ENCODE assay signal across 10 cellular contexts in genomic region chr13:67228909-67229308, GRCh38. TPM values are rescaled to one million over a fixed set of nuclear protein-coding genes. Genes with fewer than 3 reads are reported as not detected.
A peak's percentile ranks its signal among the peaks of the same experiment; 100 is the strongest.
DNase-seq lines count a peak whose midpoint lies in the region; ATAC-seq and TF ChIP-seq lines count a peak whose summit lies in the region.
"Had no signal": no experiment of that assay in that cellular context is flagged by ENCODE, and none has a peak within 500 bp of the region (broad histone marks: within the 10 kb centered on the region; RNA-seq: fewer than 3 reads in every experiment).

No MANE protein-coding gene starts in this region.

- peak overlapping the region; percentile 90 for H3K4me2 ChIP-seq in skeletal muscle satellite cell (ENCODE audit: low read length)

- H3K36me3 Mint-ChIP-seq in activated CD4-positive, alpha-beta memory T cell treated with anti-CD3 and anti-CD28 coated beads for 36 hours = no peaks in the 10 kb centered on the region

- peaks cover 19% of the 10 kb centered on the region for H3K27me3 Mint-ChIP-seq in activated CD4-positive, alpha-beta memory T cell treated with anti-CD3 and anti-CD28 coated beads for 36 hours
- H3K27me3 Mint-ChIP-seq: stimulated activated naive B cell treated with anti-CD40 and anti-IgM and Interleukin-4, amounts not matched to agents 10 μg/mL and 1 μg/mL and 100 μg/mL, for 72 hours had no signal

- WGBS in lower leg skin, 2 donors = 10 to 11% methylated on average over 6 of the region's 6 CpGs

- DNase-seq in EH (ENCODE audit: low read depth) (peak; percentile 25), Panc1 (ENCODE audit: low read depth, low spot score) (no peak), fibroblast of the aortic adventitia (ENCODE audit: low read depth) (no peak), lower leg skin (ENCODE audit: low spot score in 2 of 2) (no peak)
- no peak for DNase-seq in activated CD4-positive, alpha-beta memory T cell treated with anti-CD3 and anti-CD28 coated beads for 36 hours
- DNase-seq: stimulated activated naive B cell treated with anti-CD40 and anti-IgM and Interleukin-4, amounts not matched to agents 10 μg/mL and 1 μg/mL and 100 μg/mL, for 72 hours had no signal

- CTCF ChIA-PET in Panc1 (lab: Charles Lee) = no interaction called here
- CTCF ChIA-PET in activated CD4-positive, alpha-beta memory T cell treated with anti-CD3 and anti-CD28 coated beads for 36 hours (lab: Charles Lee) = interaction anchor here (2.0 kb wide), 1 partner anchor 9 kb away, joined by 9 read pairs; no protein-coding TSS in a partner anchor

- H3K9me3 ChIP-seq in Panc1 (ENCODE audit: control insufficient read depth, insufficient read depth, low read depth, low read length) (no peaks in the 10 kb centered on the region), skeletal muscle satellite cell (replicated peaks; ENCODE audit: low read length) (no peaks in the 10 kb centered on the region)

- POLR2A ChIA-PET in Panc1 (lab: Charles Lee) = no interaction called here
- POLR2A ChIA-PET in activated CD4-positive, alpha-beta memory T cell treated with anti-CD3 and anti-CD28 coated beads for 36 hours (lab: Charles Lee) = no interaction called here

- H3K27ac Mint-ChIP-seq in activated CD4-positive, alpha-beta memory T cell treated with anti-CD3 and anti-CD28 coated beads for 36 hours = no peak overlapping the region
- H3K27ac Mint-ChIP-seq: stimulated activated naive B cell treated with anti-CD40 and anti-IgM and Interleukin-4, amounts not matched to agents 10 μg/mL and 1 μg/mL and 100 μg/mL, for 72 hours had no signal

- TF ChIP-seq POLR2A in lower leg skin (IDR thresholded peaks at IDR 0.05) = no peak

- no peaks in the 10 kb centered on the region for H3K9me3 Mint-ChIP-seq in activated CD4-positive, alpha-beta memory T cell treated with anti-CD3 and anti-CD28 coated beads for 36 hours
- H3K9me3 Mint-ChIP-seq: stimulated activated naive B cell treated with anti-CD40 and anti-IgM and Interleukin-4, amounts not matched to agents 10 μg/mL and 1 μg/mL and 100 μg/mL, for 72 hours had no signal

- H3K4me3 ChIP-seq in Panc1 (ENCODE audit: low read depth in 2 of 2, low read length in 2 of 2) = peak overlapping the region; percentile 70 to 84
- peak overlapping the region; percentile 86 for H3K4me3 ChIP-seq in fibroblast of the aortic adventitia (ENCODE audit: low read depth, low read length)
- peak overlapping the region; percentile 87 for H3K4me3 ChIP-seq in skeletal muscle satellite cell (ENCODE audit: low read length)
- H3K4me3 ChIP-seq in lower leg skin (ENCODE audit: low read depth, poor library complexity, severe bottlenecking) = no peak overlapping the region

- no peaks in the 10 kb centered on the region for H3K27me3 ChIP-seq in Panc1 (ENCODE audit: control insufficient read depth, insufficient read depth, low read length)
- no peaks in the 10 kb centered on the region for H3K27me3 ChIP-seq in skeletal muscle satellite cell (ENCODE audit: control insufficient read depth, insufficient read depth, low read length)

- H3K4me3 Mint-ChIP-seq in activated CD4-positive, alpha-beta memory T cell treated with anti-CD3 and anti-CD28 coated beads for 36 hours = no peak overlapping the region
- H3K4me3 Mint-ChIP-seq: stimulated activated naive B cell treated with anti-CD40 and anti-IgM and Interleukin-4, amounts not matched to agents 10 μg/mL and 1 μg/mL and 100 μg/mL, for 72 hours had no signal

- ATAC-seq in Panc1 (no peak), GM19035 (IDR thresholded peaks at IDR 0.05; ENCODE audit: unreplicated experiment) (no peak), GM18907 (IDR thresholded peaks at IDR 0.05; ENCODE audit: unreplicated experiment) (no peak)
- ATAC-seq: stimulated activated naive B cell treated with anti-CD40 and anti-IgM and Interleukin-4, amounts not matched to agents 10 μg/mL and 1 μg/mL and 100 μg/mL, for 72 hours had no signal

- H3K9ac ChIP-seq in skeletal muscle satellite cell (ENCODE audit: low read depth, low read length) = peak overlapping the region; percentile 87

- H3K36me3 ChIP-seq in Panc1 (ENCODE audit: control insufficient read depth, insufficient read depth, low read length) = no peaks in the 10 kb centered on the region
- H3K36me3 ChIP-seq in skeletal muscle satellite cell (ENCODE audit: insufficient read depth, low read length) = peaks cover 24% of the 10 kb centered on the region

- H3K4me1 Mint-ChIP-seq in activated CD4-positive, alpha-beta memory T cell treated with anti-CD3 and anti-CD28 coated beads for 36 hours (ENCODE audit: low read depth) = peaks cover 12% of the 10 kb centered on the region

- H3K27ac ChIP-seq in Panc1 (ENCODE audit: low read length) = no peak overlapping the region
- H3K27ac ChIP-seq: epithelial cell of prostate had no signal

- intact Hi-C loops in Panc1 (cut with micrococcal nuclease; ENCODE audit: unreplicated experiment) (loop anchor here (10.0 kb wide), 2 partner anchors 234 to 544 kb away; no protein-coding TSS in a partner anchor), lower leg skin (cut with DNase I; ENCODE audit: low total_unique reads) (no loop called here)
- intact Hi-C loops in activated CD4-positive, alpha-beta memory T cell treated with anti-CD3 and anti-CD28 coated beads for 36 hours (cut with micrococcal nuclease) = no loop called here

- H3K4me1 ChIP-seq in Panc1 (ENCODE audit: control insufficient read depth, insufficient read depth, low read length) = peaks cover 4% of the 10 kb centered on the region; the same call in 1 of the 2 replicates
- H3K4me1 ChIP-seq in skeletal muscle satellite cell (ENCODE audit: control insufficient read depth, insufficient read depth, low read length) = peaks cover 24% of the 10 kb centered on the region

- in situ Hi-C loops in Panc1 (cut with HindIII; ENCODE audit: low pct_unique_long_range_greater_than_20kb, low sequenced_read_pairs) = no loop called here

- BruUV-seq in Panc1 (replicated peaks; lab: Mats Ljungman, UMichigan) = no TSS peak

- no peak for TF ChIP-seq CTCF in Panc1 (IDR thresholded peaks at IDR 0.05)
- TF ChIP-seq CTCF in fibroblast of the aortic adventitia (IDR thresholded peaks at IDR 0.05; ENCODE audit: insufficient read depth, low read length) = no peak
- TF ChIP-seq CTCF in lower leg skin (IDR thresholded peaks at IDR 0.05) = no peak

RNA-seq across cellular contexts. Expression of gene PCDH9, which starts 1.2 kb away (rescaled TPM):
- total RNA-seq in Panc1 (2021; ENCODE audit: unreplicated experiment) = 4.2 TPM
- 1.8 TPM for polyA plus RNA-seq in Panc1 (2012; ENCODE audit: insufficient read length)
- total RNA-seq in fibroblast of the aortic adventitia (ENCODE audit: low replicate concordance) = 5.0 and 19.0 TPM in 2 replicates
- total RNA-seq in skeletal muscle satellite cell (2012; rRNA removed) = 14.2 and 19.4 TPM in 2 replicates
- under 1 TPM; under 0.01 to 0.02 TPM for total RNA-seq in activated CD4-positive, alpha-beta memory T cell treated with anti-CD3 and anti-CD28 coated beads for 36 hours
- under 1 TPM; 0.21 to 0.84 (median 0.36) TPM for total RNA-seq in lower leg skin
